11 cellular contexts compared by ENCODE assay signal in genomic region chr16:57316390-57317017, GRCh38. TPM values are rescaled to one million over a fixed set of nuclear protein-coding genes. Genes with fewer than 3 reads are reported as not detected.
DNase-seq lines count a peak whose midpoint lies in the region; ATAC-seq and TF ChIP-seq lines count a peak whose summit lies in the region.
"Had no signal": no experiment of that assay in that cellular context is flagged by ENCODE, and none has a peak within 500 bp of the region (broad histone marks: within the 10 kb centered on the region; RNA-seq: fewer than 3 reads in every experiment).

No MANE protein-coding gene starts in this region.

- DNase-seq in HT1080 (ENCODE audit: low read depth), result peak; percentile 88
- DNase-seq in cardiac fibroblast (ENCODE audit: low read depth in 2 of 2), result peak; percentile 89 to 93
- no peak for DNase-seq in thoracic aorta (ENCODE audit: low spot score)
- no peak for DNase-seq in BE2C
- no peak for DNase-seq in NCI-H524 (lab: John Stamatoyannopoulos, UW)
- DNase-seq in activated CD4-positive, CD25-positive, alpha-beta regulatory T cell (lab: John Stamatoyannopoulos, UW), result no peak
- no peak for DNase-seq in GM19238 (ENCODE audit: insufficient read length, low spot score)
- DNase-seq: NCI-H1694 treated with DMSO at 0.1 percent for 48 hours had no signal

- H3K4me3 ChIP-seq in cardiac fibroblast (replicated peaks in 1 of 2; ENCODE audit: low read depth in 2 of 2, low read length in 2 of 2) (no peak overlapping the region), thoracic aorta (no peak overlapping the region), BE2C (ENCODE audit: low read depth, low read length) (no peak overlapping the region)
- H3K4me3 ChIP-seq: ovary, suprapubic skin had no signal

- H3K36me3 ChIP-seq in thoracic aorta (no peaks in the 10 kb centered on the region), BE2C (no peaks in the 10 kb centered on the region)
- H3K36me3 ChIP-seq: ovary, suprapubic skin had no signal

- ATAC-seq in thoracic aorta (ENCODE audit: insufficient number of reproducible peaks, low FRiP score, low read depth), result peak; percentile 91

- peak overlapping the region; percentile 55 for H3K27ac ChIP-seq in layer of hippocampus (ENCODE audit: low read depth, low read length)
- H3K27ac ChIP-seq in thoracic aorta, result peak overlapping the region; percentile 81 to 93
- H3K27ac ChIP-seq: ovary, suprapubic skin had no signal

- H3K27me3 ChIP-seq in layer of hippocampus (ENCODE audit: control insufficient read depth, insufficient read depth, low read length) (no peaks in the 10 kb centered on the region), thoracic aorta (replicated peaks; ENCODE audit: insufficient read depth) (no peaks in the 10 kb centered on the region), BE2C (no peaks in the 10 kb centered on the region)
- H3K27me3 ChIP-seq: ovary, suprapubic skin had no signal

- H3K4me1 ChIP-seq in thoracic aorta (ENCODE audit: control insufficient read depth in 1 of 2, low read depth in 2 of 2) (peaks cover 19 to 57% of the 10 kb centered on the region in 2 donors), BE2C (no peaks in the 10 kb centered on the region)

- TF ChIP-seq CTCF in cardiac fibroblast (IDR thresholded peaks at IDR 0.05; ENCODE audit: low read depth, low read length) (no peak), thoracic aorta (IDR thresholded peaks at IDR 0.05) (no peak), BE2C (IDR thresholded peaks at IDR 0.05; ENCODE audit: low read depth, low read length) (no peak)

- H3K9me3 ChIP-seq in thoracic aorta (no peaks in the 10 kb centered on the region), BE2C (no peaks in the 10 kb centered on the region)
- H3K9me3 ChIP-seq: ovary, suprapubic skin had no signal

RNA-seq across cellular contexts. Expression of gene PLLP, which starts 32.0 kb away (rescaled TPM):
- total RNA-seq in HT1080 (2014; rRNA removed; shearing (Covaris generic)), result 0.20 and 1.3 TPM in 2 replicates
- 0.28 and 0.38 TPM in 2 replicates for polyA plus RNA-seq in HT1080 (2015; cell fraction: cytosol; rRNA removed)
- 0.18 and 0.35 TPM in 2 replicates for polyA plus RNA-seq in HT1080 (2015; cell fraction: nucleus; rRNA removed)
- total RNA-seq in thoracic aorta, result 1 to 10 TPM; 3.1 to 8.6 TPM
- polyA plus RNA-seq in BE2C (2012; ENCODE audit: insufficient read depth, insufficient read length, low read depth), result 11.6 TPM

RNA-seq across cellular contexts. Expression of gene CCL22, which starts 42.1 kb away (rescaled TPM):
- not detected in 2 replicates for total RNA-seq in HT1080 (2014; rRNA removed; shearing (Covaris generic))
- polyA plus RNA-seq in HT1080 (2015; cell fraction: cytosol; rRNA removed), result not detected in 2 replicates
- polyA plus RNA-seq in HT1080 (2015; cell fraction: nucleus; rRNA removed), result not detected in 2 replicates
- not detected for total RNA-seq in thoracic aorta
- 0.20 TPM for polyA plus RNA-seq in BE2C (2012; ENCODE audit: insufficient read depth, insufficient read length, low read depth)

RNA-seq across cellular contexts. Expression of gene CX3CL1, which starts 55.8 kb away (rescaled TPM):
- 0.03 and 0.07 TPM in 2 replicates for total RNA-seq in HT1080 (2014; rRNA removed; shearing (Covaris generic))
- not detected in 2 replicates for polyA plus RNA-seq in HT1080 (2015; cell fraction: cytosol; rRNA removed)
- not detected in 2 replicates for polyA plus RNA-seq in HT1080 (2015; cell fraction: nucleus; rRNA removed)
- total RNA-seq in thoracic aorta, result 100 to 1,000 TPM; 106 to 117 TPM
- polyA plus RNA-seq in BE2C (2012; ENCODE audit: insufficient read depth, insufficient read length, low read depth), result 49.0 TPM

Comparison
In these comparisons a context has a peak if more than half of its experiments do, and no peak if none do; other contexts are left out.
1. DNase-seq: peak in HT1080 (single experiment) and cardiac fibroblast (2 of 2); none in thoracic aorta (single experiment), BE2C (single experiment), NCI-H524 (0 of 2), activated CD4-positive, CD25-positive, alpha-beta regulatory T cell (0 of 4) and GM19238 (single experiment).
2. RNA of gene CX3CL1, which starts 55.8 kb away (total RNA-seq): 106 to 117 TPM in thoracic aorta; 0.03 to 0.07 TPM in HT1080; every median in the first group is over 10 times any median in the second.